In the genomic region with DNA sequence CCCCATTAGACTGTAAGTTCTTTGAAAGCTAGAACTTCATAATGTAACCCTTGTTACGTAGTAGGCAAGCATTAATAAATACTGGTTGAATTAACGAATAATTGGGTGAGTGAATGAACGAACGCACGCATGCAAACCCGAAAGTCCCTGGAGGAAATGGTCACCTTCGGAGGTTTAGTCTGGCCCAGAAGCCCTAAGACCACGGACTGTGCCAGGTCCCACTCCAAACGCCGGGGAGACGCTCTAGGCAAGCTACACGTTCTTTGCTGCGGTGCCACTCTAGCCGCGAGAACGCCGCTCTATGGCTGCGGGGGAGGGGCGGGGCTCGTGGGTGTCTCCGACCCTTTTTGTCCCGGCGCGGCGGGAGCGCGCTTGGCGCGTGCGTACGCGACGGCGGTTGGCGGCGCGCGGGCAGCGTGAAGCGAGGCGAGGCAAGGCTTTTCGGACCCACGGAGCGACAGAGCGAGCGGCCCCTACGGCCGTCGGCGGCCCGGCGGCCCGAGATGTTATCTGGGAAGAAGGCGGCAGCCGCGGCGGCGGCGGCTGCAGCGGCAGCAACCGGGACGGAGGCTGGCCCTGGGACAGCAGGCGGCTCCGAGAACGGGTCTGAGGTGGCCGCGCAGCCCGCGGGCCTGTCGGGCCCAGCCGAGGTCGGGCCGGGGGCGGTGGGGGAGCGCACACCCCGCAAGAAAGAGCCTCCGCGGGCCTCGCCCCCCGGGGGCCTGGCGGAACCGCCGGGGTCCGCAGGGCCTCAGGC, we compare ENCODE assay signal across 1 cellular context.
TF ChIP-seq lines count a peak whose summit lies in the region.

A gene (plus strand): TSS at position 375 of the 757 bp plus-strand sequence. CDS start 129 bp downstream, at position 504.

TF ChIP-seq in GM12878, 131 proteins besides CTCF, POLR2A, EP300 and RAD21 (continued from another document and continues in another):
- TF ChIP-seq, protein P1, sequence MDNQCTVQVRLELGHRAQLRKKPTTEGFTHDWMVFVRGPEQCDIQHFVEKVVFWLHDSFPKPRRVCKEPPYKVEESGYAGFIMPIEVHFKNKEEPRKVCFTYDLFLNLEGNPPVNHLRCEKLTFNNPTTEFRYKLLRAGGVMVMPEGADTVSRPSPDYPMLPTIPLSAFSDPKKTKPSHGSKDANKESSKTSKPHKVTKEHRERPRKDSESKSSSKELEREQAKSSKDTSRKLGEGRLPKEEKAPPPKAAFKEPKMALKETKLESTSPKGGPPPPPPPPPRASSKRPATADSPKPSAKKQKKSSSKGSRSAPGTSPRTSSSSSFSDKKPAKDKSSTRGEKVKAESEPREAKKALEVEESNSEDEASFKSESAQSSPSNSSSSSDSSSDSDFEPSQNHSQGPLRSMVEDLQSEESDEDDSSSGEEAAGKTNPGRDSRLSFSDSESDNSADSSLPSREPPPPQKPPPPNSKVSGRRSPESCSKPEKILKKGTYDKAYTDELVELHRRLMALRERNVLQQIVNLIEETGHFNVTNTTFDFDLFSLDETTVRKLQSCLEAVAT (IDR thresholded peaks at IDR 0.05): peak; percentile 77
- TF ChIP-seq EZH2 (IDR thresholded peaks at IDR 0.05; ENCODE audit: borderline replicate concordance, control insufficient read depth, low read depth, low read length) (no peak), IKZF2 (IDR thresholded peaks at IDR 0.05) (peak; percentile 68 to 80), CHD1 (IDR thresholded peaks at IDR 0.05; ENCODE audit: low read depth, low read length) (no peak), HDAC6 (IDR thresholded peaks at IDR 0.05; ENCODE audit: unreplicated experiment) (no peak), RCOR1 (conservative IDR thresholded peaks at IDR 0.05; ENCODE audit: low read depth, low read length) (0 out of 2 replicates have a peak, but pooled peaks have one; percentile 68), RAD51 (IDR thresholded peaks at IDR 0.05) (no peak), PML (IDR thresholded peaks at IDR 0.05; ENCODE audit: low read length) (peak; percentile 96), YY1 (IDR thresholded peaks at IDR 0.05; ENCODE audit: low read depth, low read length) (peak; percentile 84), HCFC1 (IDR thresholded peaks at IDR 0.05; ENCODE audit: low read length) (peak; percentile 73), HDAC2 (IDR thresholded peaks at IDR 0.05) (no peak), BRCA1 (IDR thresholded peaks at IDR 0.05; ENCODE audit: low read depth, low read length) (no peak), RUNX3 (IDR thresholded peaks at IDR 0.05; ENCODE audit: low read length) (peak; percentile 93), KAT2A (conservative IDR thresholded peaks at IDR 0.05; ENCODE audit: control insufficient read depth, low read depth, low read length) (no peak), STAT3 (IDR thresholded peaks at IDR 0.05; ENCODE audit: low read depth, low read length) (no peak), NFXL1 (IDR thresholded peaks at IDR 0.05; ENCODE audit: borderline replicate concordance) (no peak), CHD2 (IDR thresholded peaks at IDR 0.05; ENCODE audit: borderline replicate concordance, low read depth, low read length) (peak; percentile 91), POLR2AphosphoS2 (IDR thresholded peaks at IDR 0.05; ENCODE audit: low read depth, low read length) (0 out of 2 replicates have a peak, but pooled peaks have one; percentile 30), ZZZ3 (IDR thresholded peaks at IDR 0.05; ENCODE audit: control insufficient read depth, insufficient read length, low read depth) (no peak), HDGF (IDR thresholded peaks at IDR 0.05) (peak; percentile 62; the same call in 1 of the 2 replicates), NRF1 (conservative IDR thresholded peaks at IDR 0.05; ENCODE audit: low read depth, low read length) (peak; percentile 48), GATAD2B (conservative IDR thresholded peaks at IDR 0.05; ENCODE audit: low read depth) (peak; percentile 83), ATF7 (IDR thresholded peaks at IDR 0.05; ENCODE audit: low read depth) (peak; percentile 53), TCF7 (IDR thresholded peaks at IDR 0.05; ENCODE audit: borderline replicate concordance) (peak; percentile 77), ZNF217 (IDR thresholded peaks at IDR 0.05) (no peak), YBX1 (IDR thresholded peaks at IDR 0.05) (no peak)
- TF ChIP-seq, protein P2, sequence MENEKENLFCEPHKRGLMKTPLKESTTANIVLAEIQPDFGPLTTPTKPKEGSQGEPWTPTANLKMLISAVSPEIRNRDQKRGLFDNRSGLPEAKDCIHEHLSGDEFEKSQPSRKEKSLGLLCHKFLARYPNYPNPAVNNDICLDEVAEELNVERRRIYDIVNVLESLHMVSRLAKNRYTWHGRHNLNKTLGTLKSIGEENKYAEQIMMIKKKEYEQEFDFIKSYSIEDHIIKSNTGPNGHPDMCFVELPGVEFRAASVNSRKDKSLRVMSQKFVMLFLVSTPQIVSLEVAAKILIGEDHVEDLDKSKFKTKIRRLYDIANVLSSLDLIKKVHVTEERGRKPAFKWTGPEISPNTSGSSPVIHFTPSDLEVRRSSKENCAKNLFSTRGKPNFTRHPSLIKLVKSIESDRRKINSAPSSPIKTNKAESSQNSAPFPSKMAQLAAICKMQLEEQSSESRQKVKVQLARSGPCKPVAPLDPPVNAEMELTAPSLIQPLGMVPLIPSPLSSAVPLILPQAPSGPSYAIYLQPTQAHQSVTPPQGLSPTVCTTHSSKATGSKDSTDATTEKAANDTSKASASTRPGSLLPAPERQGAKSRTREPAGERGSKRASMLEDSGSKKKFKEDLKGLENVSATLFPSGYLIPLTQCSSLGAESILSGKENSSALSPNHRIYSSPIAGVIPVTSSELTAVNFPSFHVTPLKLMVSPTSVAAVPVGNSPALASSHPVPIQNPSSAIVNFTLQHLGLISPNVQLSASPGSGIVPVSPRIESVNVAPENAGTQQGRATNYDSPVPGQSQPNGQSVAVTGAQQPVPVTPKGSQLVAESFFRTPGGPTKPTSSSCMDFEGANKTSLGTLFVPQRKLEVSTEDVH (IDR thresholded peaks at IDR 0.05; ENCODE audit: low read depth, partially characterized antibody): no peak
- TF ChIP-seq, protein P3, sequence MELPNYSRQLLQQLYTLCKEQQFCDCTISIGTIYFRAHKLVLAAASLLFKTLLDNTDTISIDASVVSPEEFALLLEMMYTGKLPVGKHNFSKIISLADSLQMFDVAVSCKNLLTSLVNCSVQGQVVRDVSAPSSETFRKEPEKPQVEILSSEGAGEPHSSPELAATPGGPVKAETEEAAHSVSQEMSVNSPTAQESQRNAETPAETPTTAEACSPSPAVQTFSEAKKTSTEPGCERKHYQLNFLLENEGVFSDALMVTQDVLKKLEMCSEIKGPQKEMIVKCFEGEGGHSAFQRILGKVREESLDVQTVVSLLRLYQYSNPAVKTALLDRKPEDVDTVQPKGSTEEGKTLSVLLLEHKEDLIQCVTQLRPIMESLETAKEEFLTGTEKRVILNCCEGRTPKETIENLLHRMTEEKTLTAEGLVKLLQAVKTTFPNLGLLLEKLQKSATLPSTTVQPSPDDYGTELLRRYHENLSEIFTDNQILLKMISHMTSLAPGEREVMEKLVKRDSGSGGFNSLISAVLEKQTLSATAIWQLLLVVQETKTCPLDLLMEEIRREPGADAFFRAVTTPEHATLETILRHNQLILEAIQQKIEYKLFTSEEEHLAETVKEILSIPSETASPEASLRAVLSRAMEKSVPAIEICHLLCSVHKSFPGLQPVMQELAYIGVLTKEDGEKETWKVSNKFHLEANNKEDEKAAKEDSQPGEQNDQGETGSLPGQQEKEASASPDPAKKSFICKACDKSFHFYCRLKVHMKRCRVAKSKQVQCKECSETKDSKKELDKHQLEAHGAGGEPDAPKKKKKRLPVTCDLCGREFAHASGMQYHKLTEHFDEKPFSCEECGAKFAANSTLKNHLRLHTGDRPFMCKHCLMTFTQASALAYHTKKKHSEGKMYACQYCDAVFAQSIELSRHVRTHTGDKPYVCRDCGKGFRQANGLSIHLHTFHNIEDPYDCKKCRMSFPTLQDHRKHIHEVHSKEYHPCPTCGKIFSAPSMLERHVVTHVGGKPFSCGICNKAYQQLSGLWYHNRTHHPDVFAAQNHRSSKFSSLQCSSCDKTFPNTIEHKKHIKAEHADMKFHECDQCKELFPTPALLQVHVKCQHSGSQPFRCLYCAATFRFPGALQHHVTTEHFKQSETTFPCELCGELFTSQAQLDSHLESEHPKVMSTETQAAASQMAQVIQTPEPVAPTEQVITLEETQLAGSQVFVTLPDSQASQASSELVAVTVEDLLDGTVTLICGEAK (IDR thresholded peaks at IDR 0.05; ENCODE audit: borderline replicate concordance): peak; percentile 47; the same call in 1 of the 2 replicates
- TF ChIP-seq, protein P4, sequence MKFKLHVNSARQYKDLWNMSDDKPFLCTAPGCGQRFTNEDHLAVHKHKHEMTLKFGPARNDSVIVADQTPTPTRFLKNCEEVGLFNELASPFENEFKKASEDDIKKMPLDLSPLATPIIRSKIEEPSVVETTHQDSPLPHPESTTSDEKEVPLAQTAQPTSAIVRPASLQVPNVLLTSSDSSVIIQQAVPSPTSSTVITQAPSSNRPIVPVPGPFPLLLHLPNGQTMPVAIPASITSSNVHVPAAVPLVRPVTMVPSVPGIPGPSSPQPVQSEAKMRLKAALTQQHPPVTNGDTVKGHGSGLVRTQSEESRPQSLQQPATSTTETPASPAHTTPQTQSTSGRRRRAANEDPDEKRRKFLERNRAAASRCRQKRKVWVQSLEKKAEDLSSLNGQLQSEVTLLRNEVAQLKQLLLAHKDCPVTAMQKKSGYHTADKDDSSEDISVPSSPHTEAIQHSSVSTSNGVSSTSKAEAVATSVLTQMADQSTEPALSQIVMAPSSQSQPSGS (IDR thresholded peaks at IDR 0.05; ENCODE audit: low read length): no peak
- TF ChIP-seq, protein P5, sequence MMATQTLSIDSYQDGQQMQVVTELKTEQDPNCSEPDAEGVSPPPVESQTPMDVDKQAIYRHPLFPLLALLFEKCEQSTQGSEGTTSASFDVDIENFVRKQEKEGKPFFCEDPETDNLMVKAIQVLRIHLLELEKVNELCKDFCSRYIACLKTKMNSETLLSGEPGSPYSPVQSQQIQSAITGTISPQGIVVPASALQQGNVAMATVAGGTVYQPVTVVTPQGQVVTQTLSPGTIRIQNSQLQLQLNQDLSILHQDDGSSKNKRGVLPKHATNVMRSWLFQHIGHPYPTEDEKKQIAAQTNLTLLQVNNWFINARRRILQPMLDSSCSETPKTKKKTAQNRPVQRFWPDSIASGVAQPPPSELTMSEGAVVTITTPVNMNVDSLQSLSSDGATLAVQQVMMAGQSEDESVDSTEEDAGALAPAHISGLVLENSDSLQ (IDR thresholded peaks at IDR 0.05): peak; percentile 72
- TF ChIP-seq, protein P6, sequence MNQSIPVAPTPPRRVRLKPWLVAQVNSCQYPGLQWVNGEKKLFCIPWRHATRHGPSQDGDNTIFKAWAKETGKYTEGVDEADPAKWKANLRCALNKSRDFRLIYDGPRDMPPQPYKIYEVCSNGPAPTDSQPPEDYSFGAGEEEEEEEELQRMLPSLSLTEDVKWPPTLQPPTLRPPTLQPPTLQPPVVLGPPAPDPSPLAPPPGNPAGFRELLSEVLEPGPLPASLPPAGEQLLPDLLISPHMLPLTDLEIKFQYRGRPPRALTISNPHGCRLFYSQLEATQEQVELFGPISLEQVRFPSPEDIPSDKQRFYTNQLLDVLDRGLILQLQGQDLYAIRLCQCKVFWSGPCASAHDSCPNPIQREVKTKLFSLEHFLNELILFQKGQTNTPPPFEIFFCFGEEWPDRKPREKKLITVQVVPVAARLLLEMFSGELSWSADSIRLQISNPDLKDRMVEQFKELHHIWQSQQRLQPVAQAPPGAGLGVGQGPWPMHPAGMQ (IDR thresholded peaks at IDR 0.05; ENCODE audit: borderline replicate concordance): no peak
- TF ChIP-seq, protein P7, sequence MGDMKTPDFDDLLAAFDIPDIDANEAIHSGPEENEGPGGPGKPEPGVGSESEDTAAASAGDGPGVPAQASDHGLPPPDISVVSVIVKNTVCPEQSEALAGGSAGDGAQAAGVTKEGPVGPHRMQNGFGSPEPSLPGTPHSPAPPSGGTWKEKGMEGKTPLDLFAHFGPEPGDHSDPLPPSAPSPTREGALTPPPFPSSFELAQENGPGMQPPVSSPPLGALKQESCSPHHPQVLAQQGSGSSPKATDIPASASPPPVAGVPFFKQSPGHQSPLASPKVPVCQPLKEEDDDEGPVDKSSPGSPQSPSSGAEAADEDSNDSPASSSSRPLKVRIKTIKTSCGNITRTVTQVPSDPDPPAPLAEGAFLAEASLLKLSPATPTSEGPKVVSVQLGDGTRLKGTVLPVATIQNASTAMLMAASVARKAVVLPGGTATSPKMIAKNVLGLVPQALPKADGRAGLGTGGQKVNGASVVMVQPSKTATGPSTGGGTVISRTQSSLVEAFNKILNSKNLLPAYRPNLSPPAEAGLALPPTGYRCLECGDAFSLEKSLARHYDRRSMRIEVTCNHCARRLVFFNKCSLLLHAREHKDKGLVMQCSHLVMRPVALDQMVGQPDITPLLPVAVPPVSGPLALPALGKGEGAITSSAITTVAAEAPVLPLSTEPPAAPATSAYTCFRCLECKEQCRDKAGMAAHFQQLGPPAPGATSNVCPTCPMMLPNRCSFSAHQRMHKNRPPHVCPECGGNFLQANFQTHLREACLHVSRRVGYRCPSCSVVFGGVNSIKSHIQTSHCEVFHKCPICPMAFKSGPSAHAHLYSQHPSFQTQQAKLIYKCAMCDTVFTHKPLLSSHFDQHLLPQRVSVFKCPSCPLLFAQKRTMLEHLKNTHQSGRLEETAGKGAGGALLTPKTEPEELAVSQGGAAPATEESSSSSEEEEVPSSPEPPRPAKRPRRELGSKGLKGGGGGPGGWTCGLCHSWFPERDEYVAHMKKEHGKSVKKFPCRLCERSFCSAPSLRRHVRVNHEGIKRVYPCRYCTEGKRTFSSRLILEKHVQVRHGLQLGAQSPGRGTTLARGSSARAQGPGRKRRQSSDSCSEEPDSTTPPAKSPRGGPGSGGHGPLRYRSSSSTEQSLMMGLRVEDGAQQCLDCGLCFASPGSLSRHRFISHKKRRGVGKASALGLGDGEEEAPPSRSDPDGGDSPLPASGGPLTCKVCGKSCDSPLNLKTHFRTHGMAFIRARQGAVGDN (IDR thresholded peaks at IDR 0.05): peak; percentile 74; the same call in 1 of the 2 replicates
- TF ChIP-seq, protein P8, sequence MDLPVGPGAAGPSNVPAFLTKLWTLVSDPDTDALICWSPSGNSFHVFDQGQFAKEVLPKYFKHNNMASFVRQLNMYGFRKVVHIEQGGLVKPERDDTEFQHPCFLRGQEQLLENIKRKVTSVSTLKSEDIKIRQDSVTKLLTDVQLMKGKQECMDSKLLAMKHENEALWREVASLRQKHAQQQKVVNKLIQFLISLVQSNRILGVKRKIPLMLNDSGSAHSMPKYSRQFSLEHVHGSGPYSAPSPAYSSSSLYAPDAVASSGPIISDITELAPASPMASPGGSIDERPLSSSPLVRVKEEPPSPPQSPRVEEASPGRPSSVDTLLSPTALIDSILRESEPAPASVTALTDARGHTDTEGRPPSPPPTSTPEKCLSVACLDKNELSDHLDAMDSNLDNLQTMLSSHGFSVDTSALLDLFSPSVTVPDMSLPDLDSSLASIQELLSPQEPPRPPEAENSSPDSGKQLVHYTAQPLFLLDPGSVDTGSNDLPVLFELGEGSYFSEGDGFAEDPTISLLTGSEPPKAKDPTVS (IDR thresholded peaks at IDR 0.05; ENCODE audit: low read depth, low read length): no peak
- TF ChIP-seq, protein P9, sequence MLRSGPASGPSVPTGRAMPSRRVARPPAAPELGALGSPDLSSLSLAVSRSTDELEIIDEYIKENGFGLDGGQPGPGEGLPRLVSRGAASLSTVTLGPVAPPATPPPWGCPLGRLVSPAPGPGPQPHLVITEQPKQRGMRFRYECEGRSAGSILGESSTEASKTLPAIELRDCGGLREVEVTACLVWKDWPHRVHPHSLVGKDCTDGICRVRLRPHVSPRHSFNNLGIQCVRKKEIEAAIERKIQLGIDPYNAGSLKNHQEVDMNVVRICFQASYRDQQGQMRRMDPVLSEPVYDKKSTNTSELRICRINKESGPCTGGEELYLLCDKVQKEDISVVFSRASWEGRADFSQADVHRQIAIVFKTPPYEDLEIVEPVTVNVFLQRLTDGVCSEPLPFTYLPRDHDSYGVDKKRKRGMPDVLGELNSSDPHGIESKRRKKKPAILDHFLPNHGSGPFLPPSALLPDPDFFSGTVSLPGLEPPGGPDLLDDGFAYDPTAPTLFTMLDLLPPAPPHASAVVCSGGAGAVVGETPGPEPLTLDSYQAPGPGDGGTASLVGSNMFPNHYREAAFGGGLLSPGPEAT (IDR thresholded peaks at IDR 0.05; ENCODE audit: low read depth): peak; percentile 73
